Comparison of ENCODE assay signal across 9 cellular contexts in the genomic region with DNA sequence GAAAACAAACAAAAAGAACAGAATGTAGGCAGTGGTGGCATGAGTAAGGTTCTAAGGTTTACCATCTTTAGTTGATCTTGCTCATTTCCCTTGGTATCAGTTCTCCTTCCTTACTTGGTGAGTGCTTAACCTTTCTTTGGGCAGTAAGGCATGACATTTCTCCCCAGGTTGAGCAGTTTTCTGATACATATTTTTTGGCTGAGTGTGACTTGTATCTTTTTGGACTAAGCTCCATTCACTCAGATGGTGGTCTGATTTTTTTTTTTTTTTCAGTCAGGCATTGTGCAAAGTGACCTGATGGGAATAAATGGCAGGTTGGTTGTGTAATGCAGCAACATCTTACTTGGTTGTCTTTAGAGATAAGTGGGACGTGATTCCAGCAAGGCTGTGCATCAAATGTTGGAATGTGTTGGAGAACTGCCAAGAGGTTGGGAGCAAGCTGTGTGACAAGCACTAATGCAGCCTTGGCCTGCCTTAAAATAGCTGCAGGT. TPM values are rescaled to one million over a fixed set of nuclear protein-coding genes. Genes with fewer than 3 reads are reported as not detected.
DNase-seq lines count a peak whose midpoint lies in the region; ATAC-seq and TF ChIP-seq lines count a peak whose summit lies in the region.
"Had no signal": no experiment of that assay in that cellular context is flagged by ENCODE, and none has a peak within 500 bp of the region (broad histone marks: within the 10 kb centered on the region; RNA-seq: fewer than 3 reads in every experiment).

No MANE protein-coding gene starts in this region.

- peak; percentile 65 for DNase-seq in SK-N-MC (ENCODE audit: low read depth, low spot score)
- DNase-seq in kidney tubule cell (ENCODE audit: low spot score) = peak; percentile 93
- DNase-seq in activated CD8-positive, alpha-beta memory T cell treated with anti-CD3 and anti-CD28 coated beads, Interleukin-2, amount 10 ng/mL, durations not matched to agents 7 days and 5 days = no peak
- no peak for DNase-seq in GM10266 (ENCODE audit: extremely low spot score)
- no peak for DNase-seq in effector CD8-positive, alpha-beta T cell (lab: John Stamatoyannopoulos, UW)

- CTCF ChIA-PET in activated CD8-positive, alpha-beta memory T cell treated with anti-CD3 and anti-CD28 coated beads, Interleukin-2, amount 10 ng/mL, durations not matched to agents 7 days and 5 days (lab: Charles Lee) = no interaction called here

- H3K36me3 ChIP-seq in SK-N-MC (ENCODE audit: insufficient read depth, low read length) = no peaks in the 10 kb centered on the region
- H3K36me3 ChIP-seq: neutrophil had no signal

- no peaks in the 10 kb centered on the region for H3K4me1 Mint-ChIP-seq in activated CD8-positive, alpha-beta memory T cell treated with anti-CD3 and anti-CD28 coated beads, Interleukin-2, amount 10 ng/mL, durations not matched to agents 7 days and 5 days

- ATAC-seq in GM19043 (IDR thresholded peaks at IDR 0.05; ENCODE audit: low read depth, unreplicated experiment) = peak; percentile 70
- ATAC-seq in HG03108 (IDR thresholded peaks at IDR 0.05; ENCODE audit: unreplicated experiment) = peak; percentile 71
- ATAC-seq in activated CD8-positive, alpha-beta memory T cell treated with anti-CD3 and anti-CD28 coated beads, Interleukin-2, amount 10 ng/mL, durations not matched to agents 7 days and 5 days = no peak

- no peak for TF ChIP-seq CTCF in GM10266 (IDR thresholded peaks at IDR 0.05; ENCODE audit: control insufficient read depth, insufficient read depth, low read depth, missing control alignments)

- no peaks in the 10 kb centered on the region for H3K9me3 ChIP-seq in SK-N-MC (ENCODE audit: low read depth, low read length)
- H3K9me3 ChIP-seq: neutrophil had no signal

- no peak overlapping the region for H3K9ac ChIP-seq in SK-N-MC (ENCODE audit: insufficient read length)

- H3K9me3 Mint-ChIP-seq in activated CD8-positive, alpha-beta memory T cell treated with anti-CD3 and anti-CD28 coated beads, Interleukin-2, amount 10 ng/mL, durations not matched to agents 7 days and 5 days (ENCODE audit: low read depth) = no peaks in the 10 kb centered on the region

- H3K4me3 ChIP-seq in SK-N-MC = no peak overlapping the region

- H3K36me3 Mint-ChIP-seq in activated CD8-positive, alpha-beta memory T cell treated with anti-CD3 and anti-CD28 coated beads, Interleukin-2, amount 10 ng/mL, durations not matched to agents 7 days and 5 days = no peaks in the 10 kb centered on the region

- peak overlapping the region; percentile 91 for H3K27ac ChIP-seq in SK-N-MC
- H3K27ac ChIP-seq: neutrophil, VCaP had no signal

- no peak overlapping the region for H3K27ac Mint-ChIP-seq in activated CD8-positive, alpha-beta memory T cell treated with anti-CD3 and anti-CD28 coated beads, Interleukin-2, amount 10 ng/mL, durations not matched to agents 7 days and 5 days

- no peak overlapping the region for H3K4me3 Mint-ChIP-seq in activated CD8-positive, alpha-beta memory T cell treated with anti-CD3 and anti-CD28 coated beads, Interleukin-2, amount 10 ng/mL, durations not matched to agents 7 days and 5 days

- peaks cover 3% of the 10 kb centered on the region for H3K27me3 Mint-ChIP-seq in activated CD8-positive, alpha-beta memory T cell treated with anti-CD3 and anti-CD28 coated beads, Interleukin-2, amount 10 ng/mL, durations not matched to agents 7 days and 5 days

RNA-seq across cellular contexts. Expression of a gene that starts 15.1 kb away (rescaled TPM):
- total RNA-seq in activated CD8-positive, alpha-beta memory T cell treated with anti-CD3 and anti-CD28 coated beads, Interleukin-2, amount 10 ng/mL, durations not matched to agents 7 days and 5 days = 100 to 1,000 TPM in 1 of 2 experiments, 10 to 100 TPM in 1; 82.9 to 109 TPM

Comparison
In these comparisons a context has a peak if more than half of its experiments do, and no peak if none do; other contexts are left out.
1. DNase-seq: peak in SK-N-MC (single experiment) and kidney tubule cell (single experiment); none in activated CD8-positive, alpha-beta memory T cell treated with anti-CD3 and anti-CD28 coated beads, Interleukin-2, amount 10 ng/mL, durations not matched to agents 7 days and 5 days (single experiment), GM10266 (single experiment) and effector CD8-positive, alpha-beta T cell (single experiment).